8 cellular contexts compared by ENCODE assay signal in genomic region chr2:175030380-175031271, GRCh38. TPM values are rescaled to one million over a fixed set of nuclear protein-coding genes. Genes with fewer than 3 reads are reported as not detected.
DNase-seq lines count a peak whose midpoint lies in the region; ATAC-seq and TF ChIP-seq lines count a peak whose summit lies in the region.

No MANE protein-coding gene starts in this region.

- H3K9ac ChIP-seq in SU-DHL-6 (ENCODE audit: low read length), result no peak overlapping the region

- no peak for ATAC-seq in activated CD4-positive, alpha-beta T cell treated with anti-CD3 and anti-CD28 coated beads for 36 hours
- no peak for ATAC-seq in stimulated activated naive CD8-positive, alpha-beta T cell treated with anti-CD3 and anti-CD28 coated beads, Interleukin-15, Interleukin-2, amounts not matched to agents 100 U/mL and 50 U/mL, for 24 hours

- no peaks in the 10 kb centered on the region for H3K4me1 Mint-ChIP-seq in activated CD4-positive, alpha-beta T cell treated with anti-CD3 and anti-CD28 coated beads for 36 hours

- no peaks in the 10 kb centered on the region for H3K79me2 ChIP-seq in SU-DHL-6 (ENCODE audit: insufficient read depth, low read length)

- intact Hi-C loops in activated CD4-positive, alpha-beta T cell treated with anti-CD3 and anti-CD28 coated beads for 36 hours (cut with DNase I, micrococcal nuclease), result loop anchor here in 1 of 2 experiments (1.0 to 10.0 kb wide), 3 partner anchors 154 to 1064 kb away; partner anchors contain the start of genes ATP5MC3, HOXD12 and HOXD13

- H3K4me2 ChIP-seq in SU-DHL-6 (ENCODE audit: low read depth, low read length, poor library complexity, severe bottlenecking), result no peak overlapping the region

- no peaks in the 10 kb centered on the region for H3K36me3 Mint-ChIP-seq in activated CD4-positive, alpha-beta T cell treated with anti-CD3 and anti-CD28 coated beads for 36 hours (ENCODE audit: low read depth)

- no peak overlapping the region for H3K27ac Mint-ChIP-seq in activated CD4-positive, alpha-beta T cell treated with anti-CD3 and anti-CD28 coated beads for 36 hours

- peak; percentile 50 for DNase-seq in activated CD4-positive, alpha-beta T cell treated with anti-CD3 and anti-CD28 coated beads for 36 hours
- DNase-seq in activated CD4-positive, alpha-beta T cell treated with anti-CD3 and anti-CD28 coated beads, Interleukin-2, amount 50 U/mL, for 4 hours, result no peak
- peak; percentile 57 for DNase-seq in KBM-7
- peak; percentile 56 for DNase-seq in glomerular visceral epithelial cell (ENCODE audit: extremely low spot score)
- DNase-seq in stimulated activated naive CD8-positive, alpha-beta T cell treated with anti-CD3 and anti-CD28 coated beads, Interleukin-15, Interleukin-2, amounts not matched to agents 100 U/mL and 50 U/mL, for 24 hours, result peak; percentile 13
- no peak for DNase-seq in pons (ENCODE audit: low spot score)
- DNase-seq in coronary artery (ENCODE audit: low spot score), result no peak

- TF ChIP-seq CTCF in SU-DHL-6 (IDR thresholded peaks at IDR 0.05; ENCODE audit: insufficient read depth, low read length, poor library complexity, severe bottlenecking), result peak; percentile 13
- TF ChIP-seq CTCF in coronary artery (IDR thresholded peaks at IDR 0.05), result no peak

- POLR2A ChIA-PET in activated CD4-positive, alpha-beta T cell treated with anti-CD3 and anti-CD28 coated beads for 36 hours (lab: Charles Lee), result interaction anchor here (0.6 kb wide), 2 partner anchors 72 to 334 kb away, joined by 3 read pairs; no protein-coding TSS in a partner anchor

- in situ Hi-C loops in KBM-7 (cut with MboI; ENCODE audit: low pct_unique_long_range_greater_than_20kb, low sequenced_read_pairs), result no loop called here

- H3K9me3 Mint-ChIP-seq in activated CD4-positive, alpha-beta T cell treated with anti-CD3 and anti-CD28 coated beads for 36 hours (ENCODE audit: low read depth), result no peaks in the 10 kb centered on the region

- no peaks in the 10 kb centered on the region for H3K9me2 ChIP-seq in SU-DHL-6 (replicated peaks; ENCODE audit: insufficient read depth, low read length)

- H3K27ac ChIP-seq in SU-DHL-6 (ENCODE audit: low read depth, low read length) (no peak overlapping the region), coronary artery (no peak overlapping the region)

- H3K27me3 Mint-ChIP-seq in activated CD4-positive, alpha-beta T cell treated with anti-CD3 and anti-CD28 coated beads for 36 hours, result no peaks in the 10 kb centered on the region

- H3F3A ChIP-seq in SU-DHL-6 (ENCODE audit: insufficient read depth), result no peaks in the 10 kb centered on the region

- H2AFZ ChIP-seq in SU-DHL-6 (ENCODE audit: low read depth, low read length, severe bottlenecking), result no peak overlapping the region

- no peaks in the 10 kb centered on the region for H3K9me3 ChIP-seq in SU-DHL-6 (ENCODE audit: insufficient read depth, low read length)

- H3K36me3 ChIP-seq in SU-DHL-6 (ENCODE audit: low read length), result no peaks in the 10 kb centered on the region

- H4K20me1 ChIP-seq in SU-DHL-6 (ENCODE audit: low read depth, low read length), result no peaks in the 10 kb centered on the region

- H3K4me3 ChIP-seq in SU-DHL-6 (ENCODE audit: insufficient read depth, low read length, poor library complexity, severe bottlenecking), result no peak overlapping the region
- H3K4me3 ChIP-seq in coronary artery, result no peak overlapping the region

- CTCF ChIA-PET in activated CD4-positive, alpha-beta T cell treated with anti-CD3 and anti-CD28 coated beads for 36 hours (lab: Charles Lee), result interaction anchor here (0.6 to 1.4 kb wide), 4 partner anchors 19 to 297 kb away, joined by 3 to 5 read pairs (median 4); no protein-coding TSS in a partner anchor

- no peaks in the 10 kb centered on the region for H3K27me3 ChIP-seq in SU-DHL-6 (ENCODE audit: low read length)

- no peak overlapping the region for H3K4me3 Mint-ChIP-seq in activated CD4-positive, alpha-beta T cell treated with anti-CD3 and anti-CD28 coated beads for 36 hours

RNA-seq across cellular contexts. Expression of gene CHN1, which starts 25.4 kb away (rescaled TPM):
- total RNA-seq in activated CD4-positive, alpha-beta T cell treated with anti-CD3 and anti-CD28 coated beads for 36 hours, result 1 to 10 TPM; 3.8 TPM

Comparison
In these comparisons a context has a peak if more than half of its experiments do, and no peak if none do; other contexts are left out.
1. DNase-seq: peak in activated CD4-positive, alpha-beta T cell treated with anti-CD3 and anti-CD28 coated beads for 36 hours (single experiment), KBM-7 (single experiment), glomerular visceral epithelial cell (single experiment) and stimulated activated naive CD8-positive, alpha-beta T cell treated with anti-CD3 and anti-CD28 coated beads, Interleukin-15, Interleukin-2, amounts not matched to agents 100 U/mL and 50 U/mL, for 24 hours (single experiment); none in activated CD4-positive, alpha-beta T cell treated with anti-CD3 and anti-CD28 coated beads, Interleukin-2, amount 50 U/mL, for 4 hours (0 of 2), pons (single experiment) and coronary artery (single experiment).